In genomic region chr19:3310280-3310679, GRCh38 we compare ENCODE assay signal across 2 cellular contexts.
TF ChIP-seq lines count a peak whose summit lies in the region.

No MANE protein-coding gene starts in this region.

TF ChIP-seq in HepG2, 621 proteins besides CTCF, POLR2A, EP300 and RAD21:
- TF ChIP-seq ATF7 (IDR thresholded peaks at IDR 0.05), result 0 out of 2 replicates have a peak, but pooled peaks have one; percentile 1
- no peak for TF ChIP-seq ATF7 (CRISPR knock-in tag; IDR thresholded peaks at IDR 0.05)
- TF ChIP-seq U2AF2 (IDR thresholded peaks at IDR 0.05; ENCODE audit: low read depth, low read length), result no peak

TF ChIP-seq in WTC11, 78 proteins besides CTCF, POLR2A, EP300 and RAD21:
- TF ChIP-seq KAT7 (CRISPR knock-in tag; IDR thresholded peaks at IDR 0.05; ENCODE audit: borderline replicate concordance) (no peak), FOXJ3 (CRISPR knock-in tag; IDR thresholded peaks at IDR 0.05; ENCODE audit: borderline replicate concordance) (no peak), PREB (CRISPR knock-in tag; IDR thresholded peaks at IDR 0.05; ENCODE audit: borderline replicate concordance) (no peak), MAX (CRISPR knock-in tag; IDR thresholded peaks at IDR 0.05) (no peak), IRF2 (CRISPR knock-in tag; IDR thresholded peaks at IDR 0.05; ENCODE audit: borderline replicate concordance, low read depth) (no peak), GTF2I (CRISPR knock-in tag; conservative IDR thresholded peaks at IDR 0.05) (no peak), ZNF416 (CRISPR knock-in tag; IDR thresholded peaks at IDR 0.05) (no peak), ATF6 (CRISPR knock-in tag; IDR thresholded peaks at IDR 0.05) (no peak), USF2 (CRISPR knock-in tag; IDR thresholded peaks at IDR 0.05) (no peak), PRRX2 (CRISPR knock-in tag; IDR thresholded peaks at IDR 0.05) (no peak), E2F4 (CRISPR knock-in tag; IDR thresholded peaks at IDR 0.05; ENCODE audit: borderline replicate concordance, low read depth) (no peak), PRDM15 (CRISPR knock-in tag; IDR thresholded peaks at IDR 0.05) (no peak), ETV6 (CRISPR knock-in tag; IDR thresholded peaks at IDR 0.05) (no peak), AR (CRISPR knock-in tag; IDR thresholded peaks at IDR 0.05) (no peak), SMAD3 (CRISPR knock-in tag; IDR thresholded peaks at IDR 0.05; ENCODE audit: borderline replicate concordance) (no peak), ZNF425 (CRISPR knock-in tag; conservative IDR thresholded peaks at IDR 0.05) (no peak)
